In the genomic region with DNA sequence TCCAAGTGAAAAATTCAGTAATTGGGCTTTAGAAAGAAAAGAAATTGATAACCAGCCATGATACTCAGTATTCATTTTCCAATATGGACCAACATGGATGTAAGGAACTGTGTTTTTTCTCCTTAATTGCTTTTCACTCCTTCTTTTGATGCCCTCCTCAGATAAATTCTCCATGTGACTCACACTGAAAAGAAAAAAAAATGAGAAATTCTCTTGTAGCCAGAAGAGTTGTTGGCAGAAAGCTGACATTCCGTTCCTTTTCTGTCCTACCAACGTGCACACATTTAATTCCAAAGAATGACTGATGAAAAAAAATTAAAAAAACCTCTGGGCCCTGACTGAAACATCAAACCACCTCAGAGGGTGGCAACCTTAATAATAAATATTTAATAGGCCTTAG, we compare ENCODE assay signal across 20 cellular contexts.
DNase-seq lines count a peak whose midpoint lies in the region; ATAC-seq and TF ChIP-seq lines count a peak whose summit lies in the region.
"Had no signal": no experiment of that assay in that cellular context is flagged by ENCODE, and none has a peak within 500 bp of the region (broad histone marks: within the 10 kb centered on the region; RNA-seq: fewer than 3 reads in every experiment).

No MANE protein-coding gene starts in this region.

- H3K4me3 Mint-ChIP-seq in GM23338: no peak overlapping the region
- H3K4me3 Mint-ChIP-seq: activated naive CD4-positive, alpha-beta T cell treated with anti-CD3 and anti-CD28 coated beads, Interleukin-2, amount 50 U/mL, for 24 hours had no signal

- intact Hi-C loops in mucosa of descending colon (cut with DNase I, micrococcal nuclease): no loop called here

- peak; percentile 34 for DNase-seq in GM03348 (ENCODE audit: low spot score)
- DNase-seq in astrocyte of the cerebellum (ENCODE audit: low read depth): peak; percentile 40
- peak; percentile 81 for DNase-seq in fibroblast of the aortic adventitia (ENCODE audit: low read depth)
- peak; percentile 44 for DNase-seq in stromal cell of bone marrow (ENCODE audit: low read depth)
- no peak for DNase-seq in NCI-H1694 (lab: John Stamatoyannopoulos, UW)
- DNase-seq in NAMALWA (ENCODE audit: low spot score): no peak
- no peak for DNase-seq in mucosa of descending colon
- no peak for DNase-seq in GM23338 (ENCODE audit: low spot score)
- DNase-seq: activated CD4-positive, alpha-beta T cell treated with anti-CD3 and anti-CD28 coated beads, Interleukin-2, amount 50 U/mL, for 48 hours; activated T-cell treated with anti-CD3 and anti-CD28 coated beads, Interleukin-2, amount 50 U/mL, for 1 hour; HCEC 1CT; midbrain; NCI-H1092; NCI-H69; Right ventricle myocardium superior; stimulated activated naive CD4-positive, alpha-beta T cell; T-helper 1 cell; upper lobe of left lung had no signal

- no peaks in the 10 kb centered on the region for H3K9me2 ChIP-seq in GM23338 (ENCODE audit: insufficient read depth)

- no peaks in the 10 kb centered on the region for H3K9me3 ChIP-seq in mucosa of descending colon
- H3K9me3 ChIP-seq: upper lobe of left lung had no signal

- H3F3A ChIP-seq in GM23338 (replicated peaks; ENCODE audit: low read depth): no peaks in the 10 kb centered on the region

- no peaks in the 10 kb centered on the region for H3K36me3 Mint-ChIP-seq in GM23338 (ENCODE audit: low read depth)
- H3K36me3 Mint-ChIP-seq: activated naive CD4-positive, alpha-beta T cell treated with anti-CD3 and anti-CD28 coated beads, Interleukin-2, amount 50 U/mL, for 24 hours had no signal

- H3K79me2 ChIP-seq in GM23338 (replicated peaks; ENCODE audit: insufficient read depth): no peaks in the 10 kb centered on the region

- no peak overlapping the region for H3K27ac Mint-ChIP-seq in GM23338
- H3K27ac Mint-ChIP-seq: activated naive CD4-positive, alpha-beta T cell treated with anti-CD3 and anti-CD28 coated beads, Interleukin-2, amount 50 U/mL, for 24 hours had no signal

- H3K4me1 Mint-ChIP-seq in GM23338: peaks cover 7% of the 10 kb centered on the region; the same call in 2 of the 3 replicates
- H3K4me1 Mint-ChIP-seq: activated naive CD4-positive, alpha-beta T cell treated with anti-CD3 and anti-CD28 coated beads, Interleukin-2, amount 50 U/mL, for 24 hours had no signal

- H3K4me1 ChIP-seq in mucosa of descending colon (ENCODE audit: low read depth) (no peaks in the 10 kb centered on the region), GM23338 (ENCODE audit: insufficient read depth) (no peaks in the 10 kb centered on the region)
- H3K4me1 ChIP-seq: upper lobe of left lung had no signal

- no peak overlapping the region for H2AFZ ChIP-seq in GM23338

- H3K27me3 Mint-ChIP-seq in GM23338 (ENCODE audit: insufficient read depth, low read depth, poor library complexity): peaks cover 1% of the 10 kb centered on the region
- H3K27me3 Mint-ChIP-seq: activated naive CD4-positive, alpha-beta T cell treated with anti-CD3 and anti-CD28 coated beads, Interleukin-2, amount 50 U/mL, for 24 hours had no signal

- H3K4me3 ChIP-seq in astrocyte of the cerebellum (ENCODE audit: low read depth, low read length) (no peak overlapping the region), fibroblast of the aortic adventitia (ENCODE audit: low read depth, low read length) (no peak overlapping the region), mucosa of descending colon (no peak overlapping the region), GM23338 (no peak overlapping the region)
- H3K4me3 ChIP-seq: K562, upper lobe of left lung had no signal

- H3K9me3 Mint-ChIP-seq in GM23338: no peaks in the 10 kb centered on the region
- H3K9me3 Mint-ChIP-seq: activated naive CD4-positive, alpha-beta T cell treated with anti-CD3 and anti-CD28 coated beads, Interleukin-2, amount 50 U/mL, for 24 hours had no signal

- no peaks in the 10 kb centered on the region for H4K20me1 ChIP-seq in GM23338 (replicated peaks; ENCODE audit: insufficient read depth)

- no peak overlapping the region for H3K27ac ChIP-seq in GM23338 (ENCODE audit: low read depth)
- H3K27ac ChIP-seq: upper lobe of left lung had no signal

- in situ Hi-C loops in astrocyte of the cerebellum (cut with HindIII; ENCODE audit: low sequenced_read_pairs): no loop called here

- H3K27me3 ChIP-seq in GM23338 (ENCODE audit: insufficient read depth): no peaks in the 10 kb centered on the region
- H3K27me3 ChIP-seq: upper lobe of left lung had no signal

- no peak overlapping the region for H3K4me2 ChIP-seq in GM23338

- ATAC-seq in mucosa of descending colon (no peak), GM23338 (no peak)
- ATAC-seq: K562 had no signal

- TF ChIP-seq CTCF in astrocyte of the cerebellum (IDR thresholded peaks at IDR 0.05; ENCODE audit: low read depth, low read length, missing control alignments) (no peak), fibroblast of the aortic adventitia (IDR thresholded peaks at IDR 0.05; ENCODE audit: insufficient read depth, low read length) (no peak), mucosa of descending colon (IDR thresholded peaks at IDR 0.05) (no peak), GM23338 (conservative IDR thresholded peaks at IDR 0.05; ENCODE audit: low read depth in 2 of 2) (no peak)

- H3K36me3 ChIP-seq in mucosa of descending colon (ENCODE audit: low read depth) (no peaks in the 10 kb centered on the region), GM23338 (ENCODE audit: insufficient read depth) (no peaks in the 10 kb centered on the region)
- H3K36me3 ChIP-seq: upper lobe of left lung had no signal

TF ChIP-seq in GM23338, 12 proteins besides CTCF, POLR2A, EP300 and RAD21 (continues in another document):
- TF ChIP-seq STAT1 (IDR thresholded peaks at IDR 0.05; ENCODE audit: unreplicated experiment) (no peak), JUNB (IDR thresholded peaks at IDR 0.05; ENCODE audit: unreplicated experiment) (no peak), NANOG (IDR thresholded peaks at IDR 0.05; ENCODE audit: borderline replicate concordance) (no peak), ZNF114 (CRISPR knock-in tag; IDR thresholded peaks at IDR 0.05) (no peak), CREB1 (CRISPR knock-in tag; IDR thresholded peaks at IDR 0.05; ENCODE audit: low read depth) (no peak), EZH2phosphoT487 (IDR thresholded peaks at IDR 0.05; ENCODE audit: unreplicated experiment) (no peak), ZNF462 (CRISPR knock-in tag; IDR thresholded peaks at IDR 0.05) (no peak), POLR2AphosphoS5 (IDR thresholded peaks at IDR 0.05; ENCODE audit: low read depth) (no peak)

Comparison
In these comparisons a context has a peak if more than half of its experiments do, and no peak if none do; other contexts are left out.
1. DNase-seq: peak in GM03348 (single experiment), astrocyte of the cerebellum (single experiment), fibroblast of the aortic adventitia (single experiment) and stromal cell of bone marrow (single experiment); none in NCI-H1694 (single experiment), NAMALWA (single experiment), mucosa of descending colon (0 of 3) and GM23338 (single experiment).